Comparison of ENCODE assay signal across 14 cellular contexts in the genomic region with DNA sequence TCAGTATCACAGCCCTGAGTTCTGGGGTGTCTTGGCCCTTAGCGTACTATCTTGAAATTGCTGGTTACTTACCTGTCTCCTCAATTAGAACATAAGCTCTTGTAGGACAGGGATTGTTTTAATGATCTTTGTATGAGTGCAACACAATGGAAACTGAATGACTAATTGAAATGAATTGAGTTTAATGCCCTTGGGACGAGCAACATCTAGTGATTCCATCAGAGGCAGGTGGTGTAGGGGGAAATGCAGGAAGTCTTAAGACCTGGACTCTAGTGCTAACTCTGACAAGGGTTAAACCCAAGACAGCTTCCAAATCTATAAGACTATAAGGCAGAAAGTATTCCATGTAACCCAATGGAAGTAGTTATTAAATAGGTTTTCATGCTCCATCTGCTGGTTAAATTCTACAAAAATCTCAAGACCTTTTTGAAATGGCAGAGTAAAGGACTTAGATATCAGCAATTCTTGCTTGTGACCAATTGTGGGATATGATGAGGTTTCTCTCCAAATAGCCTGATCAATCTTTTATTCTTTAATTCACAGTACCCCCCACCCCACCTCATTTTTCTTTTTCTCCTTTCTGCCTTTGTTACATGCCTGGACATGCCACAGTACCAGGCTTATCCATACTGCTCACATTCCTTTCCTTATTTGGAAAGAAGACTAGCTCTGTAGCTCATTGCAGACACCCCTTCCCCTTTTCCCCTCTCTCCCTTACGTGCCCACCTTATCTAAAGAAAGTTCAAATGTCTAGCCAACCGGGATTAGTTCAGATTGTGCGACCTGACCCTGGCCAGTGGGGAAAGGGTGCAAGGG.
DNase-seq lines count a peak whose midpoint lies in the region; ATAC-seq and TF ChIP-seq lines count a peak whose summit lies in the region.
"Had no signal": no experiment of that assay in that cellular context is flagged by ENCODE, and none has a peak within 500 bp of the region (broad histone marks: within the 10 kb centered on the region; RNA-seq: fewer than 3 reads in every experiment).

No MANE protein-coding gene starts in this region.

- no peaks in the 10 kb centered on the region for H3K4me1 Mint-ChIP-seq in activated CD8-positive, alpha-beta T cell treated with anti-CD3 and anti-CD28 coated beads for 36 hours (ENCODE audit: low read depth)
- H3K4me1 Mint-ChIP-seq: CD4-positive, alpha-beta memory T cell had no signal

- H3K4me3 Mint-ChIP-seq in activated CD8-positive, alpha-beta T cell treated with anti-CD3 and anti-CD28 coated beads for 36 hours = no peak overlapping the region
- H3K4me3 Mint-ChIP-seq: CD4-positive, alpha-beta memory T cell had no signal

- H3K9me3 Mint-ChIP-seq in activated CD8-positive, alpha-beta T cell treated with anti-CD3 and anti-CD28 coated beads for 36 hours = no peaks in the 10 kb centered on the region

- WGBS in ovary, 3 donors = 61 to 69% (median 64%) methylated on average over 5 of the region's 5 CpGs

- no peaks in the 10 kb centered on the region for H3K36me3 Mint-ChIP-seq in activated CD8-positive, alpha-beta T cell treated with anti-CD3 and anti-CD28 coated beads for 36 hours (ENCODE audit: low read depth)
- H3K36me3 Mint-ChIP-seq: CD4-positive, alpha-beta memory T cell had no signal

- H3K27ac ChIP-seq in A673 (ENCODE audit: low read depth, low read length, poor library complexity, severe bottlenecking) (peak overlapping the region; percentile 44), ovary (no peak overlapping the region)
- H3K27ac ChIP-seq: heart right ventricle, spleen had no signal

- H3K4me1 ChIP-seq in A673 (ENCODE audit: insufficient read depth, low read length, poor library complexity, severe bottlenecking) = peaks cover 41% of the 10 kb centered on the region
- no peaks in the 10 kb centered on the region for H3K4me1 ChIP-seq in ovary (ENCODE audit: insufficient read depth)
- H3K4me1 ChIP-seq: heart right ventricle, spleen had no signal

- H3K27me3 ChIP-seq in A673 (replicated peaks; ENCODE audit: insufficient read depth, low read depth, low read length, poor library complexity) = no peaks in the 10 kb centered on the region
- no peaks in the 10 kb centered on the region for H3K27me3 ChIP-seq in ovary
- H3K27me3 ChIP-seq: heart right ventricle, spleen had no signal

- TF ChIP-seq CTCF in A673 (conservative IDR thresholded peaks at IDR 0.05; ENCODE audit: low read depth, low read length) = peak; percentile 58
- no peak for TF ChIP-seq CTCF in HFF-Myc (IDR thresholded peaks at IDR 0.05; ENCODE audit: low read depth, low read length, missing control alignments)
- TF ChIP-seq CTCF in astrocyte of the cerebellum (IDR thresholded peaks at IDR 0.05; ENCODE audit: low read depth, low read length, missing control alignments) = no peak
- TF ChIP-seq CTCF in ovary (IDR thresholded peaks at IDR 0.05) = no peak
- no peak for TF ChIP-seq CTCF in activated CD8-positive, alpha-beta T cell treated with anti-CD3 and anti-CD28 coated beads for 36 hours (IDR thresholded peaks at IDR 0.05)

- CTCF ChIA-PET in A673 (lab: Charles Lee) = interaction anchor here (0.6 to 1.1 kb wide), 5 partner anchors 8 to 343 kb away, joined by 3 to 12 read pairs (median 6); partner anchors contain the start of gene DKK2
- CTCF ChIA-PET in activated CD8-positive, alpha-beta T cell treated with anti-CD3 and anti-CD28 coated beads for 36 hours (lab: Charles Lee) = no interaction called here

- no peaks in the 10 kb centered on the region for H3K9me3 ChIP-seq in A673 (ENCODE audit: low read depth, low read length, poor library complexity, severe bottlenecking)
- no peaks in the 10 kb centered on the region for H3K9me3 ChIP-seq in ovary
- H3K9me3 ChIP-seq: heart right ventricle had no signal

- H3K36me3 ChIP-seq in A673 (ENCODE audit: insufficient read depth, low read length, poor library complexity, severe bottlenecking) = no peaks in the 10 kb centered on the region
- no peaks in the 10 kb centered on the region for H3K36me3 ChIP-seq in ovary
- H3K36me3 ChIP-seq: heart right ventricle, spleen had no signal

- peaks cover 5% of the 10 kb centered on the region for H3K27me3 Mint-ChIP-seq in activated CD8-positive, alpha-beta T cell treated with anti-CD3 and anti-CD28 coated beads for 36 hours

- ATAC-seq in GM19397 (IDR thresholded peaks at IDR 0.05; ENCODE audit: unreplicated experiment) = no peak
- ATAC-seq in HG02840 (IDR thresholded peaks at IDR 0.05; ENCODE audit: low FRiP score, unreplicated experiment) = no peak
- no peak for ATAC-seq in activated CD8-positive, alpha-beta T cell treated with anti-CD3 and anti-CD28 coated beads for 36 hours
- ATAC-seq: heart right ventricle, Panc1 had no signal

- in situ Hi-C loops in astrocyte of the cerebellum (cut with HindIII; ENCODE audit: low sequenced_read_pairs) = no loop called here

- no peak for TF ChIP-seq EP300 in ovary (IDR thresholded peaks at IDR 0.05)

- POLR2A ChIA-PET in A673 (lab: Charles Lee; ENCODE audit: low non-redundant PET) = no interaction called here
- POLR2A ChIA-PET in activated CD8-positive, alpha-beta T cell treated with anti-CD3 and anti-CD28 coated beads for 36 hours (lab: Charles Lee) = no interaction called here

- BruUV-seq in A673 (replicated peaks; lab: Mats Ljungman, UMichigan) = no TSS peak

- intact Hi-C loops in A673 (cut with micrococcal nuclease; ENCODE audit: unreplicated experiment) = loop anchor here (1.0 to 5.0 kb wide), 5 partner anchors 196 to 1112 kb away; partner anchors contain the start of gene DKK2
- intact Hi-C loops in ovary (cut with DNase I) = no loop called here
- intact Hi-C loops in activated CD8-positive, alpha-beta T cell treated with anti-CD3 and anti-CD28 coated beads for 36 hours (cut with micrococcal nuclease) = no loop called here

- H3K27ac Mint-ChIP-seq in activated CD8-positive, alpha-beta T cell treated with anti-CD3 and anti-CD28 coated beads for 36 hours = no peak overlapping the region
- H3K27ac Mint-ChIP-seq: CD4-positive, alpha-beta memory T cell had no signal

- DNase-seq in A673 (ENCODE audit: low spot score) (peak; percentile 81), HFF-Myc (ENCODE audit: extremely low read depth, low read depth) (peak; percentile 52), astrocyte of the cerebellum (ENCODE audit: low read depth) (peak; percentile 33), iris pigment epithelial cell (ENCODE audit: low read depth) (peak; percentile 60), ovary (no peak)
- DNase-seq in activated CD8-positive, alpha-beta T cell treated with anti-CD3 and anti-CD28 coated beads for 36 hours = no peak
- DNase-seq: CD4-positive, alpha-beta memory T cell; cerebellar nuclear complex; heart right ventricle; NCI-H187; spleen had no signal

- H3K4me3 ChIP-seq in A673 (ENCODE audit: low read depth, low read length, poor library complexity, severe bottlenecking) (no peak overlapping the region), HFF-Myc (replicated peaks; ENCODE audit: low read depth, low read length) (no peak overlapping the region), astrocyte of the cerebellum (ENCODE audit: low read depth, low read length) (no peak overlapping the region), ovary (no peak overlapping the region)
- H3K4me3 ChIP-seq: heart right ventricle, spleen had no signal

- no peak for TF ChIP-seq POLR2A in ovary (IDR thresholded peaks at IDR 0.05)

Comparison
In these comparisons a context has a peak if more than half of its experiments do, and no peak if none do; other contexts are left out.
1. DNase-seq: peak in A673 (single experiment), HFF-Myc (single experiment), astrocyte of the cerebellum (single experiment) and iris pigment epithelial cell (single experiment); none in ovary (0 of 5) and activated CD8-positive, alpha-beta T cell treated with anti-CD3 and anti-CD28 coated beads for 36 hours (single experiment).